ENCODE assay signal across 21 cellular contexts in the genomic region with DNA sequence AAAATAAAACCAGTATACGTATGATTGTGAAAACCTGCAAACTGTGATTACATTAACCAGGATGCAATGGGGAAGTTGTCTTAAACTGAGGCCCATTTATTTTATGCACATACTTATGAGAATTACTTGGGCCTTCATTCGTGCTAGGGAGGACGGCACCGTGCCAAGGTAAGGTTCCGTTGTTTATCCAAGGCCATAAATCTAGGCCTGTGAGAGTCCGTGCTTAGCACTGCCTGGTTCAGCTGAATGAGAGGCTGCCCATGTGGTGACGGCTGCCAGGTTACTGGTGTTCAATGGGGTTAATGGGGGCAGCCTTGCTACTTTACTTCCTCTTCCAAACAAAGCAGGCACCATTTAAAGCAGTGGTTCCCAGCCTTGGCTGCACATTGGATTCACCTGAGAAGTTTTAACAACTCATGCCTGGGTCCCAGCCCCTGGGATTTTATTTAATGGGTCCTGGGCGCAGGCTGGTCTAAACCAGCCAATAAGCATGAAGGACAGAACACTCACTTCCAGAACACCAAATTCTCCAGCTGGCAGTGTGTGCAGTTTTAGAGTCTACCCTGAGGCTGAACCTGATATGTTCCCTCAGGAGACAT.
DNase-seq lines count a peak whose midpoint lies in the region; ATAC-seq and TF ChIP-seq lines count a peak whose summit lies in the region.
"Had no signal": no experiment of that assay in that cellular context is flagged by ENCODE, and none has a peak within 500 bp of the region (broad histone marks: within the 10 kb centered on the region; RNA-seq: fewer than 3 reads in every experiment).

No MANE protein-coding gene starts in this region.

- H3K36me3 Mint-ChIP-seq in CD4-positive, alpha-beta T cell (ENCODE audit: low read depth), result peaks cover 82% of the 10 kb centered on the region

- no peaks in the 10 kb centered on the region for H3K27me3 ChIP-seq in CD4-positive, alpha-beta T cell (ENCODE audit: control insufficient read depth, insufficient read depth, low read length)

- no peak overlapping the region for H3K4me3 Mint-ChIP-seq in CD4-positive, alpha-beta T cell
- H3K4me3 Mint-ChIP-seq: activated CD4-positive, alpha-beta T cell treated with anti-CD3 and anti-CD28 coated beads, Interleukin-2, amount 10 ng/mL, durations not matched to agents 24 days and 14 days; activated T-helper 17 cell treated with anti-CD3 and anti-CD28 coated beads, Interleukin-2, amount 50 U/mL, for 72 hours; naive B cell; stimulated activated naive B cell treated with anti-CD40 and anti-IgM and Interleukin-4, amounts not matched to agents 10 μg/mL and 1 μg/mL and 100 μg/mL, for 72 hours; T-helper 17 cell had no signal

- POLR2A ChIA-PET in HEK293 (lab: Yijun Ruan, JAX), result no interaction called here
- POLR2A ChIA-PET in CD4-positive, alpha-beta T cell (lab: Charles Lee), result no interaction called here

- TF ChIP-seq CTCF in HEK293 (tag by site-specific recombination; IDR thresholded peaks at IDR 0.05), result no peak
- no peak for TF ChIP-seq CTCF in fibroblast of villous mesenchyme (IDR thresholded peaks at IDR 0.05; ENCODE audit: insufficient read depth, low read depth, low read length)
- no peak for TF ChIP-seq CTCF in retinal pigment epithelial cell (conservative IDR thresholded peaks at IDR 0.05; ENCODE audit: low read depth, low read length)
- no peak for TF ChIP-seq CTCF in CD4-positive, alpha-beta T cell (IDR thresholded peaks at IDR 0.05)

- peaks cover 5% of the 10 kb centered on the region for H3K4me1 Mint-ChIP-seq in CD4-positive, alpha-beta T cell (ENCODE audit: low read depth)
- H3K4me1 Mint-ChIP-seq: activated CD4-positive, alpha-beta T cell treated with anti-CD3 and anti-CD28 coated beads, Interleukin-2, amount 10 ng/mL, durations not matched to agents 24 days and 14 days had no signal

- no peaks in the 10 kb centered on the region for H3K9me3 ChIP-seq in HEK293 (ENCODE audit: control insufficient read depth, insufficient read depth, low read depth, low read length)
- no peaks in the 10 kb centered on the region for H3K9me3 ChIP-seq in CD4-positive, alpha-beta T cell (ENCODE audit: control insufficient read depth, low read length)

- H3K36me3 ChIP-seq in HEK293 (ENCODE audit: control insufficient read depth in 2 of 2, insufficient read depth in 1 of 2, low read length in 2 of 2), result no peaks in the 10 kb centered on the region; a peak in 1 of 3 replicates

- CTCF ChIA-PET in HEK293 (lab: Yijun Ruan, JAX), result interaction anchor here (0.6 kb wide), 1 partner anchor 93 kb away, joined by 3 read pairs; no protein-coding TSS in a partner anchor
- CTCF ChIA-PET in CD4-positive, alpha-beta T cell (lab: Charles Lee), result interaction anchor here (0.6 kb wide), 1 partner anchor 156 kb away, joined by 3 read pairs; no protein-coding TSS in a partner anchor

- intact Hi-C loops in CD4-positive, alpha-beta T cell (cut with DNase I, micrococcal nuclease), result no loop called here

- H3K9me3 Mint-ChIP-seq in CD4-positive, alpha-beta T cell, result no peaks in the 10 kb centered on the region
- H3K9me3 Mint-ChIP-seq: activated CD4-positive, alpha-beta T cell treated with anti-CD3 and anti-CD28 coated beads, Interleukin-2, amount 10 ng/mL, durations not matched to agents 24 days and 14 days; activated T-helper 17 cell treated with anti-CD3 and anti-CD28 coated beads, Interleukin-2, amount 50 U/mL, for 72 hours had no signal

- peak; percentile 89 for DNase-seq in NCI-H510A (lab: John Stamatoyannopoulos, UW)
- peak; percentile 33 for DNase-seq in fibroblast of villous mesenchyme (ENCODE audit: low read depth)
- peak; percentile 97 for DNase-seq in retinal pigment epithelial cell (ENCODE audit: low read depth)
- no peak for DNase-seq in CD4-positive, alpha-beta T cell
- DNase-seq in cortex of kidney (lab: John Stamatoyannopoulos, UW), result no peak
- DNase-seq: activated CD4-positive, alpha-beta T cell treated with anti-CD3 and anti-CD28 coated beads, Interleukin-2, amount 10 ng/mL, durations not matched to agents 24 days and 14 days; C1 segment of cervical spinal cord; effector memory CD4-positive, alpha-beta T cell; GF-D8; GM23248; naive B cell; NCI-H446 treated with DMSO at 0.1 percent for 48 hours; RPMI8226; stimulated activated naive B cell treated with anti-CD40 and anti-IgM and Interleukin-4, amounts not matched to agents 10 μg/mL and 1 μg/mL and 100 μg/mL, for 72 hours; T-helper 17 cell had no signal

- H3K27ac Mint-ChIP-seq in CD4-positive, alpha-beta T cell, result no peak overlapping the region
- H3K27ac Mint-ChIP-seq: activated CD4-positive, alpha-beta T cell treated with anti-CD3 and anti-CD28 coated beads, Interleukin-2, amount 10 ng/mL, durations not matched to agents 24 days and 14 days; activated T-helper 17 cell treated with anti-CD3 and anti-CD28 coated beads, Interleukin-2, amount 50 U/mL, for 72 hours; naive B cell; stimulated activated naive B cell treated with anti-CD40 and anti-IgM and Interleukin-4, amounts not matched to agents 10 μg/mL and 1 μg/mL and 100 μg/mL, for 72 hours; T-helper 17 cell had no signal

- H3K27ac ChIP-seq in HEK293 (ENCODE audit: extremely low read depth, low read depth, low read length), result peak overlapping the region; percentile 34
- H3K27ac ChIP-seq in CD4-positive, alpha-beta T cell (ENCODE audit: low read depth, low read length), result no peak overlapping the region
- H3K27ac ChIP-seq: GM23248, HL-60 had no signal

- ATAC-seq in CD4-positive, alpha-beta T cell (ENCODE audit: poor library complexity), result no peak
- ATAC-seq in GM18498 (IDR thresholded peaks at IDR 0.05; ENCODE audit: unreplicated experiment) (no peak), GM19395 (IDR thresholded peaks at IDR 0.05; ENCODE audit: unreplicated experiment) (no peak)
- ATAC-seq: activated T-helper 17 cell treated with anti-CD3 and anti-CD28 coated beads, Interleukin-2, amount 50 U/mL, for 72 hours; sciatic nerve; stimulated activated naive B cell treated with anti-CD40 and anti-IgM and Interleukin-4, amounts not matched to agents 10 μg/mL and 1 μg/mL and 100 μg/mL, for 72 hours; T-helper 17 cell had no signal

- peaks cover 20% of the 10 kb centered on the region for H3K4me1 ChIP-seq in HEK293 (ENCODE audit: control insufficient read depth, insufficient read depth, low read length)

- no peak overlapping the region for H3K4me3 ChIP-seq in HEK293 (ENCODE audit: low read depth, low read length)
- H3K4me3 ChIP-seq in fibroblast of villous mesenchyme (ENCODE audit: low read depth, low read length), result no peak overlapping the region
- H3K4me3 ChIP-seq in retinal pigment epithelial cell (ENCODE audit: low read length), result no peak overlapping the region
- H3K4me3 ChIP-seq: GM23248 had no signal

- no peaks in the 10 kb centered on the region for H3K27me3 Mint-ChIP-seq in CD4-positive, alpha-beta T cell
- H3K27me3 Mint-ChIP-seq: activated CD4-positive, alpha-beta T cell treated with anti-CD3 and anti-CD28 coated beads, Interleukin-2, amount 10 ng/mL, durations not matched to agents 24 days and 14 days; activated T-helper 17 cell treated with anti-CD3 and anti-CD28 coated beads, Interleukin-2, amount 50 U/mL, for 72 hours; naive B cell; stimulated activated naive B cell treated with anti-CD40 and anti-IgM and Interleukin-4, amounts not matched to agents 10 μg/mL and 1 μg/mL and 100 μg/mL, for 72 hours; T-helper 17 cell had no signal

TF ChIP-seq in HEK293, 187 proteins besides CTCF, POLR2A, EP300 and RAD21 (continues in another document):
- TF ChIP-seq HOXD13 (CRISPR knock-in tag; IDR thresholded peaks at IDR 0.05; ENCODE audit: borderline replicate concordance), result no peak
- TF ChIP-seq ZXDB (tag by site-specific recombination; IDR thresholded peaks at IDR 0.05), result peak; percentile 49; the same call in 1 of the 2 replicates
- no peak for TF ChIP-seq MZF1 (tag by site-specific recombination; IDR thresholded peaks at IDR 0.05; ENCODE audit: borderline replicate concordance)
- no peak for TF ChIP-seq ZNF292 (tag by site-specific recombination; IDR thresholded peaks at IDR 0.05; ENCODE audit: borderline replicate concordance, low read depth)
- no peak for TF ChIP-seq ZNF426 (tag by site-specific recombination; IDR thresholded peaks at IDR 0.05)
- TF ChIP-seq ZNF18 (tag by site-specific recombination; IDR thresholded peaks at IDR 0.05), result no peak
- TF ChIP-seq SP2 (tag by site-specific recombination; IDR thresholded peaks at IDR 0.05), result no peak
- TF ChIP-seq ZNF548 (tag by site-specific recombination; IDR thresholded peaks at IDR 0.05), result no peak
- no peak for TF ChIP-seq ZNF544 (tag by site-specific recombination; IDR thresholded peaks at IDR 0.05)
- no peak for TF ChIP-seq HOXC10 (CRISPR knock-in tag; IDR thresholded peaks at IDR 0.05)
- TF ChIP-seq ZIC2 (tag by site-specific recombination; IDR thresholded peaks at IDR 0.05), result no peak
- no peak for TF ChIP-seq ZNF677 (tag by site-specific recombination; IDR thresholded peaks at IDR 0.05)
- peak; percentile 68 for TF ChIP-seq IKZF3 (tag by site-specific recombination; IDR thresholded peaks at IDR 0.05)
- no peak for TF ChIP-seq ZNF626 (tag by site-specific recombination; IDR thresholded peaks at IDR 0.05)
- no peak for TF ChIP-seq ZNF830 (tag by site-specific recombination; IDR thresholded peaks at IDR 0.05; ENCODE audit: low read depth)
- no peak for TF ChIP-seq ZNF366 (tag by site-specific recombination; conservative IDR thresholded peaks at IDR 0.05)

Comparison
In these comparisons a context has a peak if more than half of its experiments do, and no peak if none do; other contexts are left out.
1. DNase-seq: peak in NCI-H510A (single experiment), fibroblast of villous mesenchyme (single experiment) and retinal pigment epithelial cell (single experiment); none in CD4-positive, alpha-beta T cell (0 of 10) and cortex of kidney (single experiment).